Comparison of ENCODE assay signal across 8 cellular contexts in genomic region chr15:89091667-89092220, GRCh38. TPM values are rescaled to one million over a fixed set of nuclear protein-coding genes. Genes with fewer than 3 reads are reported as not detected.
DNase-seq lines count a peak whose midpoint lies in the region; ATAC-seq and TF ChIP-seq lines count a peak whose summit lies in the region.

No MANE protein-coding gene starts in this region.

- DNase-seq in DMS53 treated with DMSO at 0.1 percent for 48 hours (lab: John Stamatoyannopoulos, UW; ENCODE audit: unreplicated experiment) (peak; percentile 16), DMS53 (lab: John Stamatoyannopoulos, UW) (no peak), activated B cell treated with CpG ODN at 0.5 μM for 24 hours (no peak), inferior parietal cortex (ENCODE audit: extremely low spot score) (peak; percentile 46), GDM1 (lab: John Stamatoyannopoulos, UW) (no peak), RPMI8226 (no peak)
- no peak for DNase-seq in stimulated activated naive B cell treated with anti-CD40 and anti-IgM and Interleukin-4, amounts not matched to agents 10 μg/mL and 1 μg/mL and 100 μg/mL, for 72 hours

- peaks cover 34% of the 10 kb centered on the region for H3K4me1 Mint-ChIP-seq in activated B cell treated with CpG ODN at 0.5 μM for 24 hours
- peaks cover 35 to 48% of the 10 kb centered on the region in 2 donors for H3K4me1 Mint-ChIP-seq in stimulated activated naive B cell treated with anti-CD40 and anti-IgM and Interleukin-4, amounts not matched to agents 10 μg/mL and 1 μg/mL and 100 μg/mL, for 72 hours

- H3K36me3 Mint-ChIP-seq in activated B cell treated with CpG ODN at 0.5 μM for 24 hours (ENCODE audit: low read depth): peaks cover 10% of the 10 kb centered on the region
- H3K36me3 Mint-ChIP-seq in stimulated activated naive B cell treated with anti-CD40 and anti-IgM and Interleukin-4, amounts not matched to agents 10 μg/mL and 1 μg/mL and 100 μg/mL, for 72 hours: peaks cover 11 to 13% of the 10 kb centered on the region in 2 donors

- no peak for TF ChIP-seq CTCF in activated B cell treated with CpG ODN at 0.5 μM for 24 hours (IDR thresholded peaks at IDR 0.05)

- no peak for ATAC-seq in activated B cell treated with CpG ODN at 0.5 μM for 24 hours (ENCODE audit: low read depth)
- no peak for ATAC-seq in stimulated activated naive B cell treated with anti-CD40 and anti-IgM and Interleukin-4, amounts not matched to agents 10 μg/mL and 1 μg/mL and 100 μg/mL, for 72 hours (replicated peaks)
- ATAC-seq in HG02678 (IDR thresholded peaks at IDR 0.05; ENCODE audit: unreplicated experiment): no peak

- no peaks in the 10 kb centered on the region for H3K9me3 Mint-ChIP-seq in activated B cell treated with CpG ODN at 0.5 μM for 24 hours
- H3K9me3 Mint-ChIP-seq in stimulated activated naive B cell treated with anti-CD40 and anti-IgM and Interleukin-4, amounts not matched to agents 10 μg/mL and 1 μg/mL and 100 μg/mL, for 72 hours: no peaks in the 10 kb centered on the region

- peak overlapping the region; percentile 86 for H3K27ac Mint-ChIP-seq in activated B cell treated with CpG ODN at 0.5 μM for 24 hours
- peak overlapping the region; percentile 93 for H3K27ac Mint-ChIP-seq in stimulated activated naive B cell treated with anti-CD40 and anti-IgM and Interleukin-4, amounts not matched to agents 10 μg/mL and 1 μg/mL and 100 μg/mL, for 72 hours

- POLR2A ChIA-PET in activated B cell treated with CpG ODN at 0.5 μM for 24 hours (lab: Charles Lee): no interaction called here

- no peak overlapping the region for H3K4me3 Mint-ChIP-seq in activated B cell treated with CpG ODN at 0.5 μM for 24 hours
- H3K4me3 Mint-ChIP-seq in stimulated activated naive B cell treated with anti-CD40 and anti-IgM and Interleukin-4, amounts not matched to agents 10 μg/mL and 1 μg/mL and 100 μg/mL, for 72 hours: peak overlapping the region; percentile 85 to 86

- intact Hi-C loops in activated B cell treated with CpG ODN at 0.5 μM for 24 hours (cut with micrococcal nuclease): loop anchor here (2.0 kb wide), 1 partner anchor 243 kb away; the partner anchor contains the start of gene POLG

- CTCF ChIA-PET in activated B cell treated with CpG ODN at 0.5 μM for 24 hours (lab: Charles Lee): interaction anchor here (1.4 to 3.4 kb wide), 2 partner anchors 34 to 37 kb away, joined by 4 to 16 read pairs; no protein-coding TSS in a partner anchor

- no peaks in the 10 kb centered on the region for H3K27me3 Mint-ChIP-seq in activated B cell treated with CpG ODN at 0.5 μM for 24 hours
- H3K27me3 Mint-ChIP-seq in stimulated activated naive B cell treated with anti-CD40 and anti-IgM and Interleukin-4, amounts not matched to agents 10 μg/mL and 1 μg/mL and 100 μg/mL, for 72 hours: no peaks in the 10 kb centered on the region

RNA-seq across cellular contexts. Expression of gene ABHD2, which starts 3.5 kb away (rescaled TPM):
- 40.7 and 48.8 TPM in 2 replicates for total RNA-seq in activated B cell treated with CpG ODN at 0.5 μM for 24 hours

Comparison
In these comparisons a context has a peak if more than half of its experiments do, and no peak if none do; other contexts are left out.
1. DNase-seq: peak in DMS53 treated with DMSO at 0.1 percent for 48 hours (single experiment) and inferior parietal cortex (single experiment); none in DMS53 (single experiment), activated B cell treated with CpG ODN at 0.5 μM for 24 hours (single experiment), stimulated activated naive B cell treated with anti-CD40 and anti-IgM and Interleukin-4, amounts not matched to agents 10 μg/mL and 1 μg/mL and 100 μg/mL, for 72 hours (single experiment), GDM1 (single experiment) and RPMI8226 (single experiment).